8 cellular contexts compared by ENCODE assay signal in genomic region chr7:65269150-65269856, GRCh38.
DNase-seq lines count a peak whose midpoint lies in the region; TF ChIP-seq lines count a peak whose summit lies in the region.

No MANE protein-coding gene starts in this region.

- H2BK12ac ChIP-seq in H9 (ENCODE audit: insufficient read length, low read depth, low read length) = no peak overlapping the region

- H3K23ac ChIP-seq in H9 (ENCODE audit: insufficient read length, low read depth, low read length) = no peak overlapping the region

- no peak overlapping the region for H3K56ac ChIP-seq in H9 (ENCODE audit: insufficient read length, low read depth, low read length)

- H3K4me1 Mint-ChIP-seq in H9 = peaks cover 27 to 36% of the 10 kb centered on the region in 2 experiments

- peak; percentile 52 for TF ChIP-seq POLR2A in GM15510 (IDR thresholded peaks at IDR 0.05; ENCODE audit: borderline replicate concordance, extremely low read depth, insufficient read length)

- H3K23me2 ChIP-seq in H9 (ENCODE audit: insufficient read length, low read depth, low read length, poor library complexity, severe bottlenecking) = peaks cover 4% of the 10 kb centered on the region

- H3K27ac Mint-ChIP-seq in H9 = peak overlapping the region in 2 of 3 experiments; percentile 60 to 89; a peak in 3 of 7 replicates

- no peak overlapping the region for H2BK15ac ChIP-seq in H9 (ENCODE audit: low read depth, low read length)

- no peak for TF ChIP-seq CTCF in H9 (conservative IDR thresholded peaks at IDR 0.05)

- H3K36me3 Mint-ChIP-seq in H9 (ENCODE audit: insufficient read depth in 1 of 3, low read depth in 3 of 3) = peaks cover 4 to 9% (median 7%) of the 10 kb centered on the region in 3 experiments; a peak in 6 of 7 replicates

- peak overlapping the region; percentile 51 to 55 for H3K4me3 ChIP-seq in duodenal mucosa (ENCODE audit: low read depth in 1 of 2, low read length in 2 of 2)
- H3K4me3 ChIP-seq in mesodermal cell (ENCODE audit: extremely low read depth, insufficient read depth, low read length, poor library complexity, severe bottlenecking) = peak overlapping the region; percentile 62
- H3K4me3 ChIP-seq in thymus (ENCODE audit: low read length) = peak overlapping the region; percentile 39

- no CpG with 5 or more reads among the region's 37 CpGs for WGBS in H9 (ENCODE audit: extremely low coverage, insufficient read length, low lambda C conversion rate)
- 0% methylated on average over 25 to 37 of the region's 37 CpGs for WGBS in mesodermal cell (ENCODE audit: insufficient coverage in 2 of 2), 2 experiments
- WGBS in thymus = 2% methylated on average over 37 of the region's 37 CpGs

- no peak overlapping the region for H4K8ac ChIP-seq in H9 (replicated peaks; ENCODE audit: insufficient read length, low read depth, low read length)

- H3K4me3 Mint-ChIP-seq in H9 = peak overlapping the region; percentile 91 to 96

- H3K4me2 ChIP-seq in H9 (ENCODE audit: insufficient read depth, insufficient read length, low read length) = peak overlapping the region; percentile 94

- no peaks in the 10 kb centered on the region for H3K27me3 ChIP-seq in H9 (ENCODE audit: insufficient read depth, low read length)
- peaks cover 0 to 10% of the 10 kb centered on the region in 2 donors for H3K27me3 ChIP-seq in duodenal mucosa (ENCODE audit: control insufficient read depth in 1 of 2, insufficient read depth in 2 of 2, low read length in 2 of 2)
- no peaks in the 10 kb centered on the region for H3K27me3 ChIP-seq in thymus (ENCODE audit: control insufficient read depth, insufficient read depth)

- no peak overlapping the region for H4K91ac ChIP-seq in H9 (ENCODE audit: insufficient read length, low read depth, low read length)

- H4K20me1 ChIP-seq in H9 (ENCODE audit: control insufficient read depth, insufficient read depth, insufficient read length) = no peaks in the 10 kb centered on the region

- peaks cover 0 to 4% of the 10 kb centered on the region in 2 experiments; a peak in 1 of 5 replicates for H3K9me3 Mint-ChIP-seq in H9

- H3K79me2 ChIP-seq in H9 (ENCODE audit: insufficient read depth, low read length) = no peaks in the 10 kb centered on the region

- H3K4ac ChIP-seq in H9 (ENCODE audit: low read depth, low read length) = no peak overlapping the region; the same call in 1 of the 2 replicates

- peaks cover 19% of the 10 kb centered on the region for H3K27me3 Mint-ChIP-seq in H9 (ENCODE audit: low read depth)

- H2BK5ac ChIP-seq in H9 (ENCODE audit: insufficient read length, low read length) = no peak overlapping the region

- peak overlapping the region; percentile 64 for H3K18ac ChIP-seq in H9 (ENCODE audit: insufficient read length, low read depth, low read length)

- H2BK20ac ChIP-seq in H9 (ENCODE audit: low read depth, low read length, poor library complexity, severe bottlenecking) = no peak overlapping the region

- H3K9ac ChIP-seq in H9 (ENCODE audit: extremely low read depth, insufficient read length, low read length) = peak overlapping the region; percentile 93
- no peak overlapping the region for H3K9ac ChIP-seq in duodenal mucosa (ENCODE audit: low read depth in 1 of 2, low read length in 2 of 2)

- H3K4me1 ChIP-seq in H9 (ENCODE audit: insufficient read depth, low read length) = no peaks in the 10 kb centered on the region; the same call in 1 of the 2 replicates
- H3K4me1 ChIP-seq in duodenal mucosa (ENCODE audit: control insufficient read depth in 1 of 2, insufficient read depth in 2 of 2, low read length in 2 of 2) = peaks cover 0 to 8% of the 10 kb centered on the region in 2 donors
- H3K4me1 ChIP-seq in mesodermal cell (ENCODE audit: control insufficient read depth, insufficient read depth, low read length, poor library complexity, severe bottlenecking) = no peaks in the 10 kb centered on the region
- H3K4me1 ChIP-seq in thymus (ENCODE audit: control insufficient read depth, insufficient read depth, low read length) = no peaks in the 10 kb centered on the region

- peak overlapping the region; percentile 71 for H2AFZ ChIP-seq in H9 (ENCODE audit: low read length)

- H4K5ac ChIP-seq in H9 (ENCODE audit: insufficient read length, low read depth, low read length) = no peak overlapping the region

- H3T11ph ChIP-seq in H9 (ENCODE audit: low read length) = no peak overlapping the region

- no peaks in the 10 kb centered on the region for H3K79me1 ChIP-seq in H9 (ENCODE audit: insufficient read depth, low read depth, low read length, poor library complexity, severe bottlenecking)

- no peak overlapping the region for H2BK120ac ChIP-seq in H9 (ENCODE audit: low read depth, low read length, poor library complexity, severe bottlenecking)

- no peaks in the 10 kb centered on the region for H3K9me3 ChIP-seq in H9 (ENCODE audit: control insufficient read depth, low read depth, low read length)
- peaks cover 0 to under 1% of the 10 kb centered on the region in 2 donors for H3K9me3 ChIP-seq in duodenal mucosa (ENCODE audit: control insufficient read depth in 1 of 2, low read length in 2 of 2)
- H3K9me3 ChIP-seq in mesodermal cell (ENCODE audit: control insufficient read depth, low read length) = no peaks in the 10 kb centered on the region
- H3K9me3 ChIP-seq in thymus (ENCODE audit: control insufficient read depth) = no peaks in the 10 kb centered on the region

- peak overlapping the region; percentile 83 for H3K14ac ChIP-seq in H9 (ENCODE audit: insufficient read depth, low read length)

- H2AK5ac ChIP-seq in H9 (ENCODE audit: insufficient read length, low read length) = no peak overlapping the region

- H3K27ac ChIP-seq in H9 (ENCODE audit: insufficient read length, low read depth, low read length) (no peak overlapping the region), duodenal mucosa (ENCODE audit: low read depth, low read length) (no peak overlapping the region), mesodermal cell (ENCODE audit: low read depth, low read length, severe bottlenecking) (peak overlapping the region; percentile 74), thymus (ENCODE audit: low read depth) (no peak overlapping the region)

- H3K36me3 ChIP-seq in duodenal mucosa (ENCODE audit: control insufficient read depth in 1 of 2, insufficient read depth in 2 of 2, low read length in 2 of 2) (no peaks in the 10 kb centered on the region), mesodermal cell (ENCODE audit: control insufficient read depth, insufficient read depth, low read length) (no peaks in the 10 kb centered on the region), thymus (ENCODE audit: control insufficient read depth, insufficient read depth) (no peaks in the 10 kb centered on the region)

- DNase-seq in H9 = peak; percentile 96
- DNase-seq in NCI-H1105 (lab: John Stamatoyannopoulos, UW) = peak; percentile 95
- DNase-seq in SW 1271 (lab: John Stamatoyannopoulos, UW) = peak; percentile 88 to 93
- no peak for DNase-seq in epidermal melanocyte (ENCODE audit: insufficient read length, low spot score)
